ENCODE assay signal across 8 cellular contexts in genomic region chr14:24428628-24429394, GRCh38. TPM values are rescaled to one million over a fixed set of nuclear protein-coding genes. Genes with fewer than 3 reads are reported as not detected.
DNase-seq lines count a peak whose midpoint lies in the region; ATAC-seq, FAIRE-seq and TF ChIP-seq lines count a peak whose summit lies in the region.

No MANE protein-coding gene starts in this region.

- H3K4me3 ChIP-seq in SK-N-SH (ENCODE audit: low read depth in 2 of 2, low read length in 1 of 2), result peak overlapping the region in 1 of 2 experiments; percentile 87; a peak in 1 of 4 replicates
- H3K4me3 ChIP-seq in kidney (ENCODE audit: low read length in 2 of 2), result peak overlapping the region in 1 of 2 donors; percentile 98
- H3K4me3 ChIP-seq in stomach, result peak overlapping the region in 3 of 4 donors; percentile 74 to 81 (median 77)

- peak overlapping the region; percentile 83 for H3K4me2 ChIP-seq in SK-N-SH

- TF ChIP-seq POLR2A in stomach (IDR thresholded peaks at IDR 0.05), result no peak

- H3K9me3 ChIP-seq in SK-N-SH (no peaks in the 10 kb centered on the region), kidney (ENCODE audit: control insufficient read depth in 1 of 2, low read length in 2 of 2) (no peaks in the 10 kb centered on the region), stomach (no peaks in the 10 kb centered on the region)

- no peak for ATAC-seq in SK-N-SH treated with all-trans-retinoic acid at 6 μM for 48 hours
- no peak for ATAC-seq in activated T-helper 17 cell treated with anti-CD3 and anti-CD28 coated beads, Interleukin-2, amount 50 U/mL, for 72 hours (replicated peaks)
- no peak for ATAC-seq in GM18517 (IDR thresholded peaks at IDR 0.05; ENCODE audit: unreplicated experiment)

- H3K36me3 Mint-ChIP-seq in activated T-helper 17 cell treated with anti-CD3 and anti-CD28 coated beads, Interleukin-2, amount 50 U/mL, for 72 hours (ENCODE audit: low read depth), result peaks cover 35% of the 10 kb centered on the region

- peaks cover 35% of the 10 kb centered on the region for H3K4me1 Mint-ChIP-seq in activated T-helper 17 cell treated with anti-CD3 and anti-CD28 coated beads, Interleukin-2, amount 50 U/mL, for 72 hours

- peaks cover 28% of the 10 kb centered on the region for H3K79me2 ChIP-seq in SK-N-SH (ENCODE audit: insufficient read depth)

- H3K36me3 ChIP-seq in SK-N-SH (replicated peaks in 1 of 2; ENCODE audit: control insufficient read depth in 1 of 2, insufficient read depth in 2 of 2, low read length in 1 of 2) (peaks cover 17 to 18% of the 10 kb centered on the region in 2 experiments), kidney (ENCODE audit: control insufficient read depth in 1 of 2, insufficient read depth in 2 of 2, low read length in 2 of 2) (peaks cover 13% of the 10 kb centered on the region in 2 donors), stomach (peaks cover 21 to 26% (median 24%) of the 10 kb centered on the region in 4 donors)

- intact Hi-C loops in kidney (cut with DNase I), result loop anchor here (10.0 kb wide), 1 partner anchor 54 kb away; no protein-coding TSS in a partner anchor
- intact Hi-C loops in stomach (cut with DNase I; ENCODE audit: low total_unique reads), result no loop called here

- no peaks in the 10 kb centered on the region for H3K27me3 Mint-ChIP-seq in activated T-helper 17 cell treated with anti-CD3 and anti-CD28 coated beads, Interleukin-2, amount 50 U/mL, for 72 hours

- no peak for TF ChIP-seq RAD21 in SK-N-SH (IDR thresholded peaks at IDR 0.05; ENCODE audit: low read length)

- CTCF ChIA-PET in SK-N-SH (lab: Yijun Ruan, JAX), result interaction anchor here (1.0 to 16.4 kb wide), 9 partner anchors 8 to 186 kb away, joined by 3 to 445 read pairs (median 6); partner anchors contain the start of genes ADCY4, RIPK3, SDR39U1 and TINF2

- no peaks in the 10 kb centered on the region for H3K9me2 ChIP-seq in SK-N-SH

- H2AFZ ChIP-seq in SK-N-SH (ENCODE audit: low read depth), result no peak overlapping the region

- H3K27ac ChIP-seq in SK-N-SH (ENCODE audit: low read depth in 2 of 2, low read length in 1 of 2), result peak overlapping the region; percentile 79 to 83; a peak in 2 of 4 replicates
- H3K27ac ChIP-seq in kidney (ENCODE audit: low read depth in 2 of 2, low read length in 2 of 2), result peak overlapping the region in 1 of 2 donors; percentile 98
- peak overlapping the region; percentile 97 to 99 (median 98) for H3K27ac ChIP-seq in stomach

- FAIRE-seq in kidney (lab: Jason Lieb, UNC), result no peak

- H3K9ac ChIP-seq in SK-N-SH, result peak overlapping the region; percentile 95; the same call in 1 of the 2 replicates
- H3K9ac ChIP-seq in kidney (ENCODE audit: low read length in 2 of 2), result peak overlapping the region; percentile 66 to 87

- peak overlapping the region; percentile 96 for H3K27ac Mint-ChIP-seq in activated T-helper 17 cell treated with anti-CD3 and anti-CD28 coated beads, Interleukin-2, amount 50 U/mL, for 72 hours

- no peak for TF ChIP-seq CTCF in SK-N-SH (IDR thresholded peaks at IDR 0.05)
- no peak for TF ChIP-seq CTCF in kidney (IDR thresholded peaks at IDR 0.05; ENCODE audit: borderline replicate concordance, extremely low read depth, insufficient read depth)
- no peak for TF ChIP-seq CTCF in stomach (IDR thresholded peaks at IDR 0.05)

- H3F3A ChIP-seq in SK-N-SH (replicated peaks; ENCODE audit: insufficient read depth), result peaks cover 10% of the 10 kb centered on the region

- 81% methylated on average over 9 of the region's 18 CpGs for WGBS in SK-N-SH (ENCODE audit: low lambda C conversion rate)
- 86 to 93% (median 92%) methylated on average over 15 to 18 of the region's 18 CpGs for WGBS in stomach, 5 donors

- H3K9me3 Mint-ChIP-seq in activated T-helper 17 cell treated with anti-CD3 and anti-CD28 coated beads, Interleukin-2, amount 50 U/mL, for 72 hours, result peaks cover 3% of the 10 kb centered on the region

- H3K4me1 ChIP-seq in SK-N-SH (ENCODE audit: control insufficient read depth in 1 of 2, insufficient read depth in 2 of 2, low read depth in 1 of 2, low read length in 1 of 2), result peaks cover 26 to 35% of the 10 kb centered on the region in 2 experiments; a peak in 3 of 4 replicates
- H3K4me1 ChIP-seq in kidney (ENCODE audit: control insufficient read depth in 1 of 2, insufficient read depth in 1 of 2, low read depth in 1 of 2, low read length in 2 of 2), result peaks cover 15 to 30% of the 10 kb centered on the region in 2 donors
- peaks cover 63 to 88% (median 73%) of the 10 kb centered on the region in 4 donors for H3K4me1 ChIP-seq in stomach

- H3K27me3 ChIP-seq in SK-N-SH (ENCODE audit: insufficient read depth), result no peaks in the 10 kb centered on the region
- no peaks in the 10 kb centered on the region for H3K27me3 ChIP-seq in stomach

- H3K4me3 Mint-ChIP-seq in activated T-helper 17 cell treated with anti-CD3 and anti-CD28 coated beads, Interleukin-2, amount 50 U/mL, for 72 hours, result peak overlapping the region; percentile 84

- POLR2A ChIA-PET in SK-N-SH (lab: Yijun Ruan, JAX), result interaction anchor here (3.9 kb wide), 1 partner anchor 63 kb away, joined by 37 read pairs; no protein-coding TSS in a partner anchor

- TF ChIP-seq EP300 in SK-N-SH (IDR thresholded peaks at IDR 0.05; ENCODE audit: borderline replicate concordance in 1 of 2, low read depth in 1 of 2, low read length in 1 of 2) (no peak), stomach (IDR thresholded peaks at IDR 0.05) (no peak)

- peaks cover 12% of the 10 kb centered on the region for H4K20me1 ChIP-seq in SK-N-SH (ENCODE audit: insufficient read depth)

- no peak for DNase-seq in SK-N-SH
- no peak for DNase-seq in kidney
- DNase-seq in stomach, result peak; percentile 23
- DNase-seq in NCI-H226, result no peak
- DNase-seq in KG1 (lab: John Stamatoyannopoulos, UW), result no peak

TF ChIP-seq in SK-N-SH, 30 proteins besides CTCF, POLR2A, EP300 and RAD21 (continues in another document):
- TF ChIP-seq MAX (IDR thresholded peaks at IDR 0.05; ENCODE audit: low read depth) (no peak), FOXJ3 (CRISPR knock-in tag; IDR thresholded peaks at IDR 0.05) (no peak), YY1 (IDR thresholded peaks at IDR 0.05; ENCODE audit: low read depth) (no peak)

TF ChIP-seq in SK-N-SH treated with all-trans-retinoic acid at 6 μM for 48 hours, 23 proteins besides CTCF, POLR2A, EP300 and RAD21 (continues in another document):
- TF ChIP-seq PPARA (CRISPR knock-in tag; IDR thresholded peaks at IDR 0.05; ENCODE audit: borderline replicate concordance), result no peak
- TF ChIP-seq OSR1 (CRISPR knock-in tag; IDR thresholded peaks at IDR 0.05), result no peak
- no peak for TF ChIP-seq CSDC2 (CRISPR knock-in tag; IDR thresholded peaks at IDR 0.05)
- no peak for TF ChIP-seq ISL1 (CRISPR knock-in tag; IDR thresholded peaks at IDR 0.05)
- no peak for TF ChIP-seq POU6F1 (CRISPR knock-in tag; IDR thresholded peaks at IDR 0.05; ENCODE audit: borderline replicate concordance, low read depth)
- no peak for TF ChIP-seq GLIS3 (CRISPR knock-in tag; IDR thresholded peaks at IDR 0.05)
- TF ChIP-seq ZC3H10 (CRISPR knock-in tag; IDR thresholded peaks at IDR 0.05), result no peak
- no peak for TF ChIP-seq ESRRG (CRISPR knock-in tag; IDR thresholded peaks at IDR 0.05)
- no peak for TF ChIP-seq ZNF565 (CRISPR knock-in tag; conservative IDR thresholded peaks at IDR 0.05; ENCODE audit: low read depth)

RNA-seq across cellular contexts. Expression of gene CBLN3, which starts 0.7 kb away (rescaled TPM):
- polyA plus RNA-seq in SK-N-SH (2012; rRNA removed), result 1.8 TPM in 2 replicates
- polyA plus RNA-seq in SK-N-SH (2012; cell fraction: cytosol; rRNA removed), result 0.92 and 0.93 TPM in 2 replicates
- polyA plus RNA-seq in SK-N-SH (2012; cell fraction: nucleus; rRNA removed), result 12.6 and 14.2 TPM in 2 replicates
- 10 to 100 TPM; 11.1 to 14.6 TPM for total RNA-seq in activated T-helper 17 cell treated with anti-CD3 and anti-CD28 coated beads, Interleukin-2, amount 50 U/mL, for 72 hours
- 1.3 TPM for total RNA-seq in kidney
- 2.6 TPM for polyA plus RNA-seq in kidney (ENCODE audit: insufficient read depth, low read depth, low replicate concordance)
- 1 to 10 TPM in 3 of 5 donors, not detected in 2; 2.0 to 4.2 (median 3.8) TPM for total RNA-seq in stomach
- polyA plus RNA-seq in stomach, result 1 to 10 TPM in 2 of 3 donors, under 1 TPM in 1; 0.81 to 2.1 (median 1.4) TPM

RNA-seq across cellular contexts. Expression of gene KHNYN, which starts 0.9 kb away (rescaled TPM):
- 18.3 and 21.8 TPM in 2 replicates for polyA plus RNA-seq in SK-N-SH (2012; rRNA removed)
- 9.9 and 13.6 TPM in 2 replicates for polyA plus RNA-seq in SK-N-SH (2012; cell fraction: cytosol; rRNA removed)
- 43.9 and 56.3 TPM in 2 replicates for polyA plus RNA-seq in SK-N-SH (2012; cell fraction: nucleus; rRNA removed)
- 100 to 1,000 TPM in 1 of 2 donors, 10 to 100 TPM in 1; 64.3 to 132 TPM for total RNA-seq in activated T-helper 17 cell treated with anti-CD3 and anti-CD28 coated beads, Interleukin-2, amount 50 U/mL, for 72 hours
- 53.9 TPM for total RNA-seq in kidney
- 9.7 TPM for polyA plus RNA-seq in kidney (ENCODE audit: insufficient read depth, low read depth, low replicate concordance)
- 100 to 1,000 TPM in 1 of 5 donors, 10 to 100 TPM in 4; 63.4 to 348 (median 77.2) TPM for total RNA-seq in stomach
- polyA plus RNA-seq in stomach, result 10 to 100 TPM; 13.9 to 23.4 (median 22.9) TPM

RNA-seq across cellular contexts. Expression of gene SDR39U1, which starts 13.8 kb away (rescaled TPM):
- polyA plus RNA-seq in SK-N-SH (2012; rRNA removed) (81.8 and 88.4 TPM in 2 replicates), kidney (ENCODE audit: insufficient read depth, low read depth, low replicate concordance) (97.8 TPM), stomach (10 to 100 TPM; 37.0 to 64.8 (median 41.8) TPM)
- 41.3 and 52.9 TPM in 2 replicates for polyA plus RNA-seq in SK-N-SH (2012; cell fraction: cytosol; rRNA removed)
- 292 and 320 TPM in 2 replicates for polyA plus RNA-seq in SK-N-SH (2012; cell fraction: nucleus; rRNA removed)
- 10 to 100 TPM; 36.6 to 45.7 TPM for total RNA-seq in activated T-helper 17 cell treated with anti-CD3 and anti-CD28 coated beads, Interleukin-2, amount 50 U/mL, for 72 hours
- total RNA-seq in kidney (62.3 TPM), stomach (10 to 100 TPM; 10.8 to 71.2 (median 42.4) TPM)

RNA-seq across cellular contexts. Expression of gene NYNRIN, which starts 30.0 kb away (rescaled TPM):
- polyA plus RNA-seq in SK-N-SH (2012; rRNA removed) (4.7 and 4.8 TPM in 2 replicates), kidney (ENCODE audit: insufficient read depth, low read depth, low replicate concordance) (4.4 TPM), stomach (1 to 10 TPM; 2.3 to 3.3 (median 2.3) TPM)
- 1.7 and 2.7 TPM in 2 replicates for polyA plus RNA-seq in SK-N-SH (2012; cell fraction: cytosol; rRNA removed)
- polyA plus RNA-seq in SK-N-SH (2012; cell fraction: nucleus; rRNA removed), result 6.6 and 8.6 TPM in 2 replicates
- under 1 TPM in 1 of 2 donors, not detected in 1; 0.04 TPM for total RNA-seq in activated T-helper 17 cell treated with anti-CD3 and anti-CD28 coated beads, Interleukin-2, amount 50 U/mL, for 72 hours
- total RNA-seq in kidney (12.1 TPM), stomach (10 to 100 TPM in 2 of 5 donors, 1 to 10 TPM in 3; 2.9 to 16.0 (median 8.1) TPM)
